ENCODE assay signal across 1 cellular context in the genomic region with DNA sequence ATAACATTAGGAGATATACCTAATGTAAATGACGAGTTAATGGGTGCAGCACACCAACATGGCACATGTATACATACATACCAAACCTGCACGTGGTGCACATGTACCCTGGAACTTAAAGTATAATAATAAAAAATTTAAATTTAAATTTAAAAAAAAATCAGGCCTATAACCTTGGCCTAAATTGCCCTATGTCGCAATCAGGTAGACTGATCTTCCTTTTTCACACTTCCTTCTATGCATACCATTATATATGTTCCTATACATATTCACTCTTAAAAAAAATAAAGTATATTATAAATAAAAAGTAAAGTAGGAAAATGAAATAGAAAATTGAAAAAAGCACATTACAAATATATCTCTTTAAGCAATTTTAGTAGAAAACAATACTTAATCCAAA.
TF ChIP-seq lines count a peak whose summit lies in the region.

No MANE protein-coding gene starts in this region.

TF ChIP-seq in H1, 55 proteins besides CTCF, POLR2A, EP300 and RAD21 (continued from another document):
- TF ChIP-seq, protein P1, sequence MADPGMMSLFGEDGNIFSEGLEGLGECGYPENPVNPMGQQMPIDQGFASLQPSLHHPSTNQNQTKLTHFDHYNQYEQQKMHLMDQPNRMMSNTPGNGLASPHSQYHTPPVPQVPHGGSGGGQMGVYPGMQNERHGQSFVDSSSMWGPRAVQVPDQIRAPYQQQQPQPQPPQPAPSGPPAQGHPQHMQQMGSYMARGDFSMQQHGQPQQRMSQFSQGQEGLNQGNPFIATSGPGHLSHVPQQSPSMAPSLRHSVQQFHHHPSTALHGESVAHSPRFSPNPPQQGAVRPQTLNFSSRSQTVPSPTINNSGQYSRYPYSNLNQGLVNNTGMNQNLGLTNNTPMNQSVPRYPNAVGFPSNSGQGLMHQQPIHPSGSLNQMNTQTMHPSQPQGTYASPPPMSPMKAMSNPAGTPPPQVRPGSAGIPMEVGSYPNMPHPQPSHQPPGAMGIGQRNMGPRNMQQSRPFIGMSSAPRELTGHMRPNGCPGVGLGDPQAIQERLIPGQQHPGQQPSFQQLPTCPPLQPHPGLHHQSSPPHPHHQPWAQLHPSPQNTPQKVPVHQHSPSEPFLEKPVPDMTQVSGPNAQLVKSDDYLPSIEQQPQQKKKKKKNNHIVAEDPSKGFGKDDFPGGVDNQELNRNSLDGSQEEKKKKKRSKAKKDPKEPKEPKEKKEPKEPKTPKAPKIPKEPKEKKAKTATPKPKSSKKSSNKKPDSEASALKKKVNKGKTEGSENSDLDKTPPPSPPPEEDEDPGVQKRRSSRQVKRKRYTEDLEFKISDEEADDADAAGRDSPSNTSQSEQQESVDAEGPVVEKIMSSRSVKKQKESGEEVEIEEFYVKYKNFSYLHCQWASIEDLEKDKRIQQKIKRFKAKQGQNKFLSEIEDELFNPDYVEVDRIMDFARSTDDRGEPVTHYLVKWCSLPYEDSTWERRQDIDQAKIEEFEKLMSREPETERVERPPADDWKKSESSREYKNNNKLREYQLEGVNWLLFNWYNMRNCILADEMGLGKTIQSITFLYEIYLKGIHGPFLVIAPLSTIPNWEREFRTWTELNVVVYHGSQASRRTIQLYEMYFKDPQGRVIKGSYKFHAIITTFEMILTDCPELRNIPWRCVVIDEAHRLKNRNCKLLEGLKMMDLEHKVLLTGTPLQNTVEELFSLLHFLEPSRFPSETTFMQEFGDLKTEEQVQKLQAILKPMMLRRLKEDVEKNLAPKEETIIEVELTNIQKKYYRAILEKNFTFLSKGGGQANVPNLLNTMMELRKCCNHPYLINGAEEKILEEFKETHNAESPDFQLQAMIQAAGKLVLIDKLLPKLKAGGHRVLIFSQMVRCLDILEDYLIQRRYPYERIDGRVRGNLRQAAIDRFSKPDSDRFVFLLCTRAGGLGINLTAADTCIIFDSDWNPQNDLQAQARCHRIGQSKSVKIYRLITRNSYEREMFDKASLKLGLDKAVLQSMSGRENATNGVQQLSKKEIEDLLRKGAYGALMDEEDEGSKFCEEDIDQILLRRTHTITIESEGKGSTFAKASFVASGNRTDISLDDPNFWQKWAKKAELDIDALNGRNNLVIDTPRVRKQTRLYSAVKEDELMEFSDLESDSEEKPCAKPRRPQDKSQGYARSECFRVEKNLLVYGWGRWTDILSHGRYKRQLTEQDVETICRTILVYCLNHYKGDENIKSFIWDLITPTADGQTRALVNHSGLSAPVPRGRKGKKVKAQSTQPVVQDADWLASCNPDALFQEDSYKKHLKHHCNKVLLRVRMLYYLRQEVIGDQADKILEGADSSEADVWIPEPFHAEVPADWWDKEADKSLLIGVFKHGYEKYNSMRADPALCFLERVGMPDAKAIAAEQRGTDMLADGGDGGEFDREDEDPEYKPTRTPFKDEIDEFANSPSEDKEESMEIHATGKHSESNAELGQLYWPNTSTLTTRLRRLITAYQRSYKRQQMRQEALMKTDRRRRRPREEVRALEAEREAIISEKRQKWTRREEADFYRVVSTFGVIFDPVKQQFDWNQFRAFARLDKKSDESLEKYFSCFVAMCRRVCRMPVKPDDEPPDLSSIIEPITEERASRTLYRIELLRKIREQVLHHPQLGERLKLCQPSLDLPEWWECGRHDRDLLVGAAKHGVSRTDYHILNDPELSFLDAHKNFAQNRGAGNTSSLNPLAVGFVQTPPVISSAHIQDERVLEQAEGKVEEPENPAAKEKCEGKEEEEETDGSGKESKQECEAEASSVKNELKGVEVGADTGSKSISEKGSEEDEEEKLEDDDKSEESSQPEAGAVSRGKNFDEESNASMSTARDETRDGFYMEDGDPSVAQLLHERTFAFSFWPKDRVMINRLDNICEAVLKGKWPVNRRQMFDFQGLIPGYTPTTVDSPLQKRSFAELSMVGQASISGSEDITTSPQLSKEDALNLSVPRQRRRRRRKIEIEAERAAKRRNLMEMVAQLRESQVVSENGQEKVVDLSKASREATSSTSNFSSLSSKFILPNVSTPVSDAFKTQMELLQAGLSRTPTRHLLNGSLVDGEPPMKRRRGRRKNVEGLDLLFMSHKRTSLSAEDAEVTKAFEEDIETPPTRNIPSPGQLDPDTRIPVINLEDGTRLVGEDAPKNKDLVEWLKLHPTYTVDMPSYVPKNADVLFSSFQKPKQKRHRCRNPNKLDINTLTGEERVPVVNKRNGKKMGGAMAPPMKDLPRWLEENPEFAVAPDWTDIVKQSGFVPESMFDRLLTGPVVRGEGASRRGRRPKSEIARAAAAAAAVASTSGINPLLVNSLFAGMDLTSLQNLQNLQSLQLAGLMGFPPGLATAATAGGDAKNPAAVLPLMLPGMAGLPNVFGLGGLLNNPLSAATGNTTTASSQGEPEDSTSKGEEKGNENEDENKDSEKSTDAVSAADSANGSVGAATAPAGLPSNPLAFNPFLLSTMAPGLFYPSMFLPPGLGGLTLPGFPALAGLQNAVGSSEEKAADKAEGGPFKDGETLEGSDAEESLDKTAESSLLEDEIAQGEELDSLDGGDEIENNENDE (IDR thresholded peaks at IDR 0.05; ENCODE audit: insufficient replicate concordance, low read length), result no peak
- TF ChIP-seq SAP30 (IDR thresholded peaks at IDR 0.05; ENCODE audit: insufficient read depth, insufficient replicate concordance, low read length) (no peak), JUND (IDR thresholded peaks at IDR 0.05; ENCODE audit: low read length) (no peak), CEBPB (IDR thresholded peaks at IDR 0.05; ENCODE audit: low read depth, low read length) (peak; percentile 73; the same call in 1 of the 2 replicates), TEAD4 (IDR thresholded peaks at IDR 0.05; ENCODE audit: low read depth, low read length) (no peak)
